In the genomic region with DNA sequence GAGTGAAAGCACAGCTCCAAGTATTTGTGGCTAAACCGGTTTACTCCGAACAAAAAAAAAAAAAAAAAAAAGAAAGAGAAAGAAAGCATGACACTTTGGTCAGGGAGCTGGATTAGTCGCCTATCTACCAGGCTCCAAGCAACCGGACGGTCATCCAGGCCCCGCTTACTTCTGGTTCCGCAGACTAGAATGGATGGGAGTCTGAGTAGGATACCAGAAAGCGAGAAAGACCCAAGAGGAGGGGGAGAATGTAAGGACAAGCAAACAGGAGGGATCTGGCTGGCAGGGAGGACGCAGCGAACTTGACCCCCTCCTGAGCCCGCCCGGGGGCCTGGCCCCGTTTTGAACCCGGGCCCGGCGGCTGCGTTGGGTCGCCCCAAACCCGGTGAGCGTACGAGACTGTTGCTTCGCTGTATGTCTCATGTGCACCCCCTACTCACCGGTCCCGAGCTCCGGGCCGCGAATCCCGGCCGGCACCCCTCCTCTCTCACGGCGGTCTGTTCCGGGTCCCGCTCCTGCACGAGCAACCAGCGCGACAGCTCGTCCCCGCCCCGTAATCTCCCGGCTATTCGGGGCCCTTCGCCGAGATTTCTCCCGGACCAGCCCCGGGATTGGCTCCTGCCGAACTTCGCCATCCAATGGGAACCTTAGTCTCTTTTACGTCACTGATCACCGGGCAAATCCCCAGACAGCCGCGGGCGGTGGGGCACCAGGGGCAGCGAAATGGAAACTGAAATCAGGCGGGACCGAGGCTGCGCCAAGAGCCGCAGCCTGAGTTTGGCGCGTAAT, we compare ENCODE assay signal across 8 cellular contexts. TPM values are rescaled to one million over a fixed set of nuclear protein-coding genes. Genes with fewer than 3 reads are reported as not detected.
DNase-seq lines count a peak whose midpoint lies in the region; ATAC-seq, FAIRE-seq and TF ChIP-seq lines count a peak whose summit lies in the region.

A gene with protein sequence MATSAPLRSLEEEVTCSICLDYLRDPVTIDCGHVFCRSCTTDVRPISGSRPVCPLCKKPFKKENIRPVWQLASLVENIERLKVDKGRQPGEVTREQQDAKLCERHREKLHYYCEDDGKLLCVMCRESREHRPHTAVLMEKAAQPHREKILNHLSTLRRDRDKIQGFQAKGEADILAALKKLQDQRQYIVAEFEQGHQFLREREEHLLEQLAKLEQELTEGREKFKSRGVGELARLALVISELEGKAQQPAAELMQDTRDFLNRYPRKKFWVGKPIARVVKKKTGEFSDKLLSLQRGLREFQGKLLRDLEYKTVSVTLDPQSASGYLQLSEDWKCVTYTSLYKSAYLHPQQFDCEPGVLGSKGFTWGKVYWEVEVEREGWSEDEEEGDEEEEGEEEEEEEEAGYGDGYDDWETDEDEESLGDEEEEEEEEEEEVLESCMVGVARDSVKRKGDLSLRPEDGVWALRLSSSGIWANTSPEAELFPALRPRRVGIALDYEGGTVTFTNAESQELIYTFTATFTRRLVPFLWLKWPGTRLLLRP (minus strand): TSS at position 542 of the 789 bp plus-strand sequence. CDS start 14,303 bp downstream, outside the sequence.

- FAIRE-seq in bronchial epithelial cell (lab: Jason Lieb, UNC) (no peak), small intestine (lab: Jason Lieb, UNC) (no peak)

- H3K4me1 ChIP-seq in small intestine (ENCODE audit: control insufficient read depth in 2 of 2, insufficient read depth in 1 of 2, low read depth in 1 of 2, low read length in 1 of 2) = peaks cover 14 to 20% of the 10 kb centered on the region in 2 donors

- H3K36me3 ChIP-seq in bronchial epithelial cell (ENCODE audit: control insufficient read depth, insufficient read depth, low read length) (no peaks in the 10 kb centered on the region), small intestine (ENCODE audit: control insufficient read depth in 2 of 2, insufficient read depth in 2 of 2, low read length in 2 of 2) (no peaks in the 10 kb centered on the region)

- 0% methylated on average over 50 to 59 of the region's 59 CpGs for WGBS in small intestine, 3 donors

- CTCF ChIA-PET in AG04449 (lab: Yijun Ruan, JAX) = interaction anchor here (1.1 to 1.9 kb wide), 4 partner anchors 9 to 183 kb away, joined by 3 to 6 read pairs (median 3); no protein-coding TSS in a partner anchor

- TF ChIP-seq CTCF in AG04449 (IDR thresholded peaks at IDR 0.05; ENCODE audit: insufficient read depth, low read length, missing control alignments) (no peak), WI38 (IDR thresholded peaks at IDR 0.05; ENCODE audit: low read depth, low read length) (no peak), bronchial epithelial cell (IDR thresholded peaks at IDR 0.05; ENCODE audit: insufficient read depth, low read length, severe bottlenecking) (no peak)

- H3K27ac ChIP-seq in small intestine (ENCODE audit: low read depth in 1 of 2, low read length in 1 of 2) = peak within 1 kb of the TSS; percentile 97 to 98

- POLR2A ChIA-PET in AG04449 (lab: Yijun Ruan, JAX) = interaction anchor here (0.6 to 1.0 kb wide), 2 partner anchors 125 to 586 kb away, joined by 3 read pairs; no protein-coding TSS in a partner anchor

- no peaks in the 10 kb centered on the region for H3K9me3 ChIP-seq in small intestine (ENCODE audit: control insufficient read depth, low read depth)

- DNase-seq in AG04449 (ENCODE audit: low read depth, low spot score) = peak; percentile 67
- peak; percentile 98 for DNase-seq in NCI-H2227 treated with DMSO at 0.1 percent for 48 hours (lab: John Stamatoyannopoulos, UW)
- peak; percentile 91 for DNase-seq in bronchial epithelial cell (ENCODE audit: low read depth)
- DNase-seq in iPS-NIHi11 (ENCODE audit: low spot score) = peak; percentile 96
- DNase-seq in small intestine = peak; percentile 99

- H3K27me3 ChIP-seq in bronchial epithelial cell (ENCODE audit: control insufficient read depth, insufficient read depth, low read length) = no peaks in the 10 kb centered on the region
- H3K27me3 ChIP-seq in small intestine (ENCODE audit: control insufficient read depth in 2 of 2, insufficient read depth in 2 of 2, low read length in 2 of 2) = no peaks in the 10 kb centered on the region

- ATAC-seq in GM18907 (IDR thresholded peaks at IDR 0.05; ENCODE audit: unreplicated experiment) = peak; percentile 82
- ATAC-seq in HG03159 (IDR thresholded peaks at IDR 0.05; ENCODE audit: unreplicated experiment) = peak; percentile 78

- peak within 1 kb of the TSS; percentile 91 for H3K4me3 ChIP-seq in AG04449 (ENCODE audit: low read depth, low read length)
- H3K4me3 ChIP-seq in WI38 (ENCODE audit: low read depth, low read length) = peak within 1 kb of the TSS; percentile 98
- H3K4me3 ChIP-seq in bronchial epithelial cell (ENCODE audit: low read depth, low read length) = peak within 1 kb of the TSS; percentile 91
- H3K4me3 ChIP-seq in small intestine (ENCODE audit: low read depth in 1 of 2, low read length in 2 of 2) = peak within 1 kb of the TSS; percentile 89 to 96

RNA-seq across cellular contexts. Expression of the gene that starts here (rescaled TPM):
- total RNA-seq in bronchial epithelial cell = 24.7 and 50.2 TPM in 2 replicates
- 10 to 100 TPM; 47.7 to 55.9 (median 49.6) TPM for polyA plus RNA-seq in small intestine

Comparison
In these comparisons a context has a peak if more than half of its experiments do, and no peak if none do; other contexts are left out.
1. Peak in every context shown above with its lines: DNase-seq, ATAC-seq, H3K4me3 ChIP-seq and H3K27ac ChIP-seq.